ENCODE assay signal across 9 cellular contexts in genomic region chr19:3784607-3785463, GRCh38. TPM values are rescaled to one million over a fixed set of nuclear protein-coding genes. Genes with fewer than 3 reads are reported as not detected.
DNase-seq lines count a peak whose midpoint lies in the region; ATAC-seq and TF ChIP-seq lines count a peak whose summit lies in the region.
"Had no signal": no experiment of that assay in that cellular context is flagged by ENCODE, and none has a peak within 500 bp of the region (broad histone marks: within the 10 kb centered on the region; RNA-seq: fewer than 3 reads in every experiment).

No MANE protein-coding gene starts in this region.

- DNase-seq in EL (peak; percentile 18), NCI-H226 (peak; percentile 68), epithelial cell of esophagus (ENCODE audit: low read depth) (peak; percentile 22), GM19238 (ENCODE audit: insufficient read length, low spot score) (no peak), cerebellum (ENCODE audit: low spot score) (no peak)
- DNase-seq: NCI-H187 treated with DMSO at 0.1 percent for 48 hours had no signal

- peaks cover 19% of the 10 kb centered on the region for H3K9me3 ChIP-seq in neutrophil

- no peak overlapping the region for H3K4me3 ChIP-seq in epithelial cell of esophagus (ENCODE audit: low read length)
- H3K4me3 ChIP-seq in neutrophil (ENCODE audit: low read depth in 1 of 2, low read length in 1 of 2), result peak overlapping the region; percentile 47 to 57

- H3K27me3 ChIP-seq in neutrophil, result peaks cover 57% of the 10 kb centered on the region

- peaks cover 13 to 15% of the 10 kb centered on the region in 2 experiments for H3K4me1 ChIP-seq in neutrophil (ENCODE audit: control insufficient read depth in 1 of 2, insufficient read depth in 1 of 2, low read depth in 1 of 2, low read length in 1 of 2)

- no peak overlapping the region for H3K27ac ChIP-seq in neutrophil

- no peaks in the 10 kb centered on the region for H3K36me3 ChIP-seq in neutrophil

- ATAC-seq in HG03520 (IDR thresholded peaks at IDR 0.05; ENCODE audit: unreplicated experiment), result no peak

- TF ChIP-seq CTCF in epithelial cell of esophagus (IDR thresholded peaks at IDR 0.05; ENCODE audit: insufficient read depth, low read depth, low read length, missing control alignments) (no peak), neutrophil (IDR thresholded peaks at IDR 0.05) (no peak)

RNA-seq across cellular contexts. Expression of gene MATK, which starts 1.3 kb away (rescaled TPM):
- total RNA-seq in cerebellum, result 9.6 TPM

RNA-seq across cellular contexts. Expression of gene RAX2, which starts 12.8 kb away (rescaled TPM):
- total RNA-seq in cerebellum, result not detected
- total RNA-seq: mesenteric fat pad had no signal

RNA-seq across cellular contexts. Expression of gene MRPL54, which starts 22.4 kb away (rescaled TPM):
- 10.4 TPM for total RNA-seq in cerebellum

RNA-seq across cellular contexts. Expression of gene APBA3, which starts 23.3 kb away (rescaled TPM):
- total RNA-seq in cerebellum, result 17.2 TPM

Comparison
In these comparisons a context has a peak if more than half of its experiments do, and no peak if none do; other contexts are left out.
1. DNase-seq: peak in EL (single experiment), NCI-H226 (single experiment) and epithelial cell of esophagus (single experiment); none in GM19238 (single experiment) and cerebellum (single experiment).